In the genomic region with DNA sequence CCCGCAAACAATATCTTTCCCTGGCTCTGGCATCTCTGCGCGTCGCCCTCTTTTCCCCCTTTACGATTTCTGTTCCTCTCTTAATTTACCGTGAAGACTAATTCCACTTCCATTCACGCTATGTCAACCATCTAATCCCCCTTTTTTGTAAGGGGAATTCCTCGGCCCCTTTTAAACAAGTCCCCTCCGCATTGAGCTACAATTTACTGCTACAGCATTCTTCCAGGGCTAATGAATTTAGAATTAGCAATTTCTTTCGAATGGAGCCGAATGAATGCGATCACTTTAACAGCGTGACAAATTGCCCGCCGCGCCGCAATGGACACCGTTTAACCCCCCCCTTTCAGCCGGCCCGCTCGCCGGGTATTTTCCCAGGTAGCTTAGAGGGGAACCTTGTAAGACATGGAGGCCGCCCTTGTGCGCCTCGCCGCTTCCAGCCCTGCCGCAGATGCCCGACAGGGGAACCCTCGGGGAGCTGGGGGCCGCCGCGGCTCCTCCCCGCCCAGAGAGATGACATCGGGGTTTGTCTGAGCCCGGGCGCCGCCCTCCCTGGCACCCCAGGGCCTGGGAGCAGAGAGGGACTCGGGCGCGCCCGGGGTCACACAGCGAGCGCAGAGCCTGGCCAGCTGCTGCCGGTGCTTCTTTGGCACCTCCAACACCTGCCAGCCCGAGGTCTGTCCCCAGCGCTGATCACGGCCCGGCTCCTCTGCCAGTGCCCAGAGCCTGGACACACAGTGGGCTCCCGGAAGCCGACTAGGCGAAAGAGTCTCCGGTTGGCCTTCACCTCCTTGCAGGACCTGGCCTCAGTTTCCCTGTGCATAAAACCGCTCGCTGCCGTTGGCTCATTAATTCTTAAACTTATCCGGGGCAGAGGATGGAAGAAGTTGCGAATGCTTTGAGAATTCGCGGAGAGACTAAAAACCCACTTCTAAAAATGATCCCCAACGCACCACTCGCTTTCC, we compare ENCODE assay signal across 12 cellular contexts. TPM values are rescaled to one million over a fixed set of nuclear protein-coding genes. Genes with fewer than 3 reads are reported as not detected.
DNase-seq lines count a peak whose midpoint lies in the region; ATAC-seq and TF ChIP-seq lines count a peak whose summit lies in the region.
"Had no signal": no experiment of that assay in that cellular context is flagged by ENCODE, and none has a peak within 500 bp of the region (broad histone marks: within the 10 kb centered on the region; RNA-seq: fewer than 3 reads in every experiment).

No MANE protein-coding gene starts in this region.

- no peak overlapping the region for H3K27ac ChIP-seq in tibial nerve

- no peak overlapping the region for H3K4me3 Mint-ChIP-seq in activated naive CD4-positive, alpha-beta T cell treated with anti-CD3 and anti-CD28 coated beads, Interleukin-2, amount 10 ng/mL, durations not matched to agents 7 days and 5 days
- H3K4me3 Mint-ChIP-seq in activated CD4-positive, alpha-beta memory T cell treated with anti-CD3 and anti-CD28 coated beads for 36 hours: peak overlapping the region; percentile 17
- H3K4me3 Mint-ChIP-seq in stimulated activated naive CD8-positive, alpha-beta T cell treated with anti-CD3 and anti-CD28 coated beads, Interleukin-15, Interleukin-2, amounts not matched to agents 100 ng/mL and 50 ng/mL, for 24 hours: peak overlapping the region; percentile 40

- H3K9me3 ChIP-seq in iPS-15b (ENCODE audit: control insufficient read depth, insufficient read depth, low read length) (no peaks in the 10 kb centered on the region), tibial nerve (no peaks in the 10 kb centered on the region)

- H3K27me3 ChIP-seq in iPS-15b (ENCODE audit: control insufficient read depth, insufficient read depth, low read length) (peaks cover 89% of the 10 kb centered on the region), tibial nerve (peaks cover 6 to 80% of the 10 kb centered on the region in 2 donors)

- TF ChIP-seq POLR2A in tibial nerve (IDR thresholded peaks at IDR 0.05): no peak

- intact Hi-C loops in activated CD4-positive, alpha-beta memory T cell treated with anti-CD3 and anti-CD28 coated beads for 36 hours (cut with micrococcal nuclease): no loop called here

- H3K4me1 ChIP-seq in iPS-15b (ENCODE audit: control insufficient read depth, insufficient read depth, low read length) (peaks cover 5% of the 10 kb centered on the region), tibial nerve (peaks cover 0 to 63% (median 41%) of the 10 kb centered on the region in 4 donors)

- no peak for TF ChIP-seq EP300 in tibial nerve (IDR thresholded peaks at IDR 0.05)

- no peaks in the 10 kb centered on the region for H3K9me3 Mint-ChIP-seq in activated naive CD4-positive, alpha-beta T cell treated with anti-CD3 and anti-CD28 coated beads, Interleukin-2, amount 10 ng/mL, durations not matched to agents 7 days and 5 days
- no peaks in the 10 kb centered on the region for H3K9me3 Mint-ChIP-seq in activated naive CD4-positive, alpha-beta T cell treated with anti-CD3 and anti-CD28 coated beads, Interleukin-2, amount 50 U/mL, for 72 hours
- H3K9me3 Mint-ChIP-seq in activated CD4-positive, alpha-beta memory T cell treated with anti-CD3 and anti-CD28 coated beads for 36 hours: no peaks in the 10 kb centered on the region
- no peaks in the 10 kb centered on the region for H3K9me3 Mint-ChIP-seq in stimulated activated naive CD8-positive, alpha-beta T cell treated with anti-CD3 and anti-CD28 coated beads, Interleukin-15, Interleukin-2, amounts not matched to agents 100 ng/mL and 50 ng/mL, for 24 hours

- H3K36me3 Mint-ChIP-seq in activated naive CD4-positive, alpha-beta T cell treated with anti-CD3 and anti-CD28 coated beads, Interleukin-2, amount 10 ng/mL, durations not matched to agents 7 days and 5 days: no peaks in the 10 kb centered on the region
- peaks cover 0 to 5% of the 10 kb centered on the region in 2 donors for H3K36me3 Mint-ChIP-seq in activated naive CD4-positive, alpha-beta T cell treated with anti-CD3 and anti-CD28 coated beads, Interleukin-2, amount 50 U/mL, for 72 hours
- no peaks in the 10 kb centered on the region for H3K36me3 Mint-ChIP-seq in activated CD4-positive, alpha-beta memory T cell treated with anti-CD3 and anti-CD28 coated beads for 36 hours
- no peaks in the 10 kb centered on the region for H3K36me3 Mint-ChIP-seq in stimulated activated naive CD8-positive, alpha-beta T cell treated with anti-CD3 and anti-CD28 coated beads, Interleukin-15, Interleukin-2, amounts not matched to agents 100 ng/mL and 50 ng/mL, for 24 hours (ENCODE audit: low read depth)

- ATAC-seq in activated naive CD4-positive, alpha-beta T cell treated with anti-CD3 and anti-CD28 coated beads, Interleukin-2, amount 50 U/mL, for 72 hours: no peak

- H3K9ac ChIP-seq in iPS-15b (ENCODE audit: low read depth, low read length): no peak overlapping the region

- H3K36me3 ChIP-seq in iPS-15b (ENCODE audit: control insufficient read depth, insufficient read depth, low read length) (no peaks in the 10 kb centered on the region), tibial nerve (no peaks in the 10 kb centered on the region)

- H3K4me3 ChIP-seq in iPS-15b (ENCODE audit: low read depth, low read length): peak overlapping the region; percentile 49
- no peak overlapping the region for H3K4me3 ChIP-seq in tibial nerve

- H3K4me1 Mint-ChIP-seq in activated naive CD4-positive, alpha-beta T cell treated with anti-CD3 and anti-CD28 coated beads, Interleukin-2, amount 10 ng/mL, durations not matched to agents 7 days and 5 days: peaks cover 11% of the 10 kb centered on the region
- peaks cover 28% of the 10 kb centered on the region for H3K4me1 Mint-ChIP-seq in activated CD4-positive, alpha-beta memory T cell treated with anti-CD3 and anti-CD28 coated beads for 36 hours (ENCODE audit: low read depth)
- peaks cover 23% of the 10 kb centered on the region for H3K4me1 Mint-ChIP-seq in stimulated activated naive CD8-positive, alpha-beta T cell treated with anti-CD3 and anti-CD28 coated beads, Interleukin-15, Interleukin-2, amounts not matched to agents 100 ng/mL and 50 ng/mL, for 24 hours (ENCODE audit: low read depth)

- DNase-seq in activated naive CD4-positive, alpha-beta T cell treated with anti-CD3 and anti-CD28 coated beads, Interleukin-2, amount 10 ng/mL, durations not matched to agents 7 days and 5 days: no peak
- no peak for DNase-seq in activated naive CD4-positive, alpha-beta T cell treated with anti-CD3 and anti-CD28 coated beads, Interleukin-2, amount 50 U/mL, for 72 hours (ENCODE audit: low spot score in 2 of 2)
- DNase-seq in activated CD4-positive, alpha-beta memory T cell treated with anti-CD3 and anti-CD28 coated beads for 36 hours: no peak
- DNase-seq in tibial nerve (ENCODE audit: low spot score in 2 of 2) (no peak), inferior parietal cortex (ENCODE audit: extremely low spot score) (no peak), 8988T (no peak)
- DNase-seq: C1 segment of cervical spinal cord, Kasumi-1, kidney had no signal

- peaks cover 96% of the 10 kb centered on the region for H3K27me3 Mint-ChIP-seq in activated naive CD4-positive, alpha-beta T cell treated with anti-CD3 and anti-CD28 coated beads, Interleukin-2, amount 10 ng/mL, durations not matched to agents 7 days and 5 days
- peaks cover 55% of the 10 kb centered on the region for H3K27me3 Mint-ChIP-seq in activated CD4-positive, alpha-beta memory T cell treated with anti-CD3 and anti-CD28 coated beads for 36 hours
- peaks cover 57% of the 10 kb centered on the region for H3K27me3 Mint-ChIP-seq in stimulated activated naive CD8-positive, alpha-beta T cell treated with anti-CD3 and anti-CD28 coated beads, Interleukin-15, Interleukin-2, amounts not matched to agents 100 ng/mL and 50 ng/mL, for 24 hours

- POLR2A ChIA-PET in activated CD4-positive, alpha-beta memory T cell treated with anti-CD3 and anti-CD28 coated beads for 36 hours (lab: Charles Lee): no interaction called here

- TF ChIP-seq CTCF in tibial nerve (IDR thresholded peaks at IDR 0.05): no peak

- WGBS in tibial nerve, 2 donors: 2 to 4% methylated on average over 55 to 58 of the region's 61 CpGs

- peak overlapping the region; percentile 55 for H3K27ac Mint-ChIP-seq in activated naive CD4-positive, alpha-beta T cell treated with anti-CD3 and anti-CD28 coated beads, Interleukin-2, amount 10 ng/mL, durations not matched to agents 7 days and 5 days
- H3K27ac Mint-ChIP-seq in activated naive CD4-positive, alpha-beta T cell treated with anti-CD3 and anti-CD28 coated beads, Interleukin-2, amount 50 U/mL, for 72 hours: no peak overlapping the region
- no peak overlapping the region for H3K27ac Mint-ChIP-seq in activated CD4-positive, alpha-beta memory T cell treated with anti-CD3 and anti-CD28 coated beads for 36 hours
- no peak overlapping the region for H3K27ac Mint-ChIP-seq in stimulated activated naive CD8-positive, alpha-beta T cell treated with anti-CD3 and anti-CD28 coated beads, Interleukin-15, Interleukin-2, amounts not matched to agents 100 ng/mL and 50 ng/mL, for 24 hours

- CTCF ChIA-PET in activated naive CD4-positive, alpha-beta T cell treated with anti-CD3 and anti-CD28 coated beads, Interleukin-2, amount 10 ng/mL, durations not matched to agents 7 days and 5 days (lab: Charles Lee): no interaction called here
- CTCF ChIA-PET in activated CD4-positive, alpha-beta memory T cell treated with anti-CD3 and anti-CD28 coated beads for 36 hours (lab: Charles Lee): interaction anchor here (0.8 to 1.3 kb wide), 2 partner anchors 14 to 16 kb away, joined by 3 to 9 read pairs; no protein-coding TSS in a partner anchor

RNA-seq across cellular contexts. Expression of gene PRDM12, which starts 1.3 kb away (rescaled TPM):
- total RNA-seq in activated naive CD4-positive, alpha-beta T cell treated with anti-CD3 and anti-CD28 coated beads, Interleukin-2, amount 50 U/mL, for 72 hours: not detected
- under 1 TPM; 0.07 to 0.12 TPM for total RNA-seq in activated CD4-positive, alpha-beta memory T cell treated with anti-CD3 and anti-CD28 coated beads for 36 hours
- total RNA-seq in tibial nerve: not detected
- total RNA-seq: kidney, renal cortical epithelial cell had no signal

RNA-seq across cellular contexts. Expression of gene EXOSC2, which starts 27.9 kb away (rescaled TPM):
- total RNA-seq in activated naive CD4-positive, alpha-beta T cell treated with anti-CD3 and anti-CD28 coated beads, Interleukin-2, amount 50 U/mL, for 72 hours: 10 to 100 TPM; 68.8 to 84.8 TPM
- 10 to 100 TPM; 77.3 to 80.5 TPM for total RNA-seq in activated CD4-positive, alpha-beta memory T cell treated with anti-CD3 and anti-CD28 coated beads for 36 hours
- total RNA-seq in tibial nerve: 10 to 100 TPM; 17.3 to 26.7 (median 24.9) TPM
